ENCODE assay signal across 1 cellular context in genomic region chr20:37095609-37096414, GRCh38.
TF ChIP-seq lines count a peak whose summit lies in the region.

TSS of gene RBL1 (minus strand) at chr20:37095997. CDS start at chr20:37095928, 69 bp downstream.

TF ChIP-seq in GM12878, 131 proteins besides CTCF, POLR2A, EP300 and RAD21 (continued from another document and continues in another):
- TF ChIP-seq ZBTB11 (CRISPR knock-in tag; IDR thresholded peaks at IDR 0.05) (no peak), ZBTB4 (CRISPR knock-in tag; IDR thresholded peaks at IDR 0.05) (no peak), YY1 (IDR thresholded peaks at IDR 0.05; ENCODE audit: low read depth, low read length) (peak; percentile 71), SIN3A (IDR thresholded peaks at IDR 0.05; ENCODE audit: low read depth, low read length) (peak; percentile 96), STAT3 (IDR thresholded peaks at IDR 0.05; ENCODE audit: low read depth, low read length) (no peak), SUPT20H (IDR thresholded peaks at IDR 0.05; ENCODE audit: borderline replicate concordance, control insufficient read depth, low read depth, low read length) (no peak), POLR2AphosphoS2 (IDR thresholded peaks at IDR 0.05; ENCODE audit: low read depth, low read length) (no peak), ZNF217 (IDR thresholded peaks at IDR 0.05) (peak; percentile 54; the same call in 1 of the 2 replicates), SKIL (IDR thresholded peaks at IDR 0.05; ENCODE audit: low read depth, poor library complexity, severe bottlenecking) (peak; percentile 87), RBBP5 (conservative IDR thresholded peaks at IDR 0.05) (no peak), ZNF622 (IDR thresholded peaks at IDR 0.05) (no peak), PML (IDR thresholded peaks at IDR 0.05; ENCODE audit: low read length) (peak; percentile 96), PAX8 (IDR thresholded peaks at IDR 0.05) (no peak), CBX3 (IDR thresholded peaks at IDR 0.05; ENCODE audit: borderline replicate concordance, low read depth) (no peak), NFYA (IDR thresholded peaks at IDR 0.05; ENCODE audit: borderline replicate concordance, low read depth, low read length) (no peak), BRCA1 (IDR thresholded peaks at IDR 0.05; ENCODE audit: low read depth, low read length) (peak; percentile 18; the same call in 1 of the 2 replicates), ZNF687 (IDR thresholded peaks at IDR 0.05) (peak; percentile 76), CHD1 (IDR thresholded peaks at IDR 0.05; ENCODE audit: low read depth, low read length) (no peak), ASH2L (IDR thresholded peaks at IDR 0.05; ENCODE audit: borderline replicate concordance, low read depth) (no peak), ATF2 (IDR thresholded peaks at IDR 0.05; ENCODE audit: low read length) (no peak), SRF (IDR thresholded peaks at IDR 0.05; ENCODE audit: low read depth in 2 of 2, low read length in 2 of 2) (no peak), CBX5 (IDR thresholded peaks at IDR 0.05; ENCODE audit: low read depth) (0 out of 2 replicates have a peak, but pooled peaks have one; percentile 78), ATF3 (IDR thresholded peaks at IDR 0.05; ENCODE audit: borderline replicate concordance, extremely low read depth, low read depth, low read length) (peak; percentile 31; the same call in 1 of the 2 replicates), NKRF (conservative IDR thresholded peaks at IDR 0.05) (peak; percentile 95; the same call in 1 of the 2 replicates), SMARCA5 (IDR thresholded peaks at IDR 0.05) (no peak), GABPA (IDR thresholded peaks at IDR 0.05; ENCODE audit: low read depth) (0 out of 2 replicates have a peak, but pooled peaks have one; percentile 37), RB1 (IDR thresholded peaks at IDR 0.05; ENCODE audit: borderline replicate concordance) (peak; percentile 100), EGR1 (IDR thresholded peaks at IDR 0.05; ENCODE audit: borderline replicate concordance in 1 of 2, low read depth in 2 of 2, low read length in 2 of 2) (peak in 1 of 2 experiments; percentile 77; a peak in 2 of 3 replicates), REST (IDR thresholded peaks at IDR 0.05; ENCODE audit: low read depth, low read length) (no peak), TCF3 (IDR thresholded peaks at IDR 0.05; ENCODE audit: borderline replicate concordance, insufficient read depth, low read depth, low read length) (peak; percentile 91), IRF4 (IDR thresholded peaks at IDR 0.05; ENCODE audit: low read depth, low read length) (peak; percentile 55; the same call in 1 of the 2 replicates), NR2C2 (IDR thresholded peaks at IDR 0.05; ENCODE audit: borderline replicate concordance, control insufficient read depth, insufficient read length, low read depth) (no peak), MYB (IDR thresholded peaks at IDR 0.05; ENCODE audit: borderline replicate concordance, low read depth, low read length) (no peak; the same call in 1 of the 2 replicates), TARDBP (IDR thresholded peaks at IDR 0.05; ENCODE audit: borderline replicate concordance) (peak; percentile 81), MLLT1 (IDR thresholded peaks at IDR 0.05) (peak; percentile 94)
